In genomic region chr7:1475991-1476390, GRCh38 we compare ENCODE assay signal across 27 cellular contexts. TPM values are rescaled to one million over a fixed set of nuclear protein-coding genes. Genes with fewer than 3 reads are reported as not detected.
A peak's percentile ranks its signal among the peaks of the same experiment; 100 is the strongest.
DNase-seq lines count a peak whose midpoint lies in the region; ATAC-seq, FAIRE-seq and TF ChIP-seq lines count a peak whose summit lies in the region.
"Had no signal": no experiment of that assay in that cellular context is flagged by ENCODE, and none has a peak within 500 bp of the region (broad histone marks: within the 10 kb centered on the region; RNA-seq: fewer than 3 reads in every experiment).

No MANE protein-coding gene starts in this region.

- H2BK5ac ChIP-seq in neuronal stem cell (ENCODE audit: low read length), result no peak overlapping the region

- H3K36me3 ChIP-seq in H7 (replicated peaks; ENCODE audit: control insufficient read depth, insufficient read depth, low read length), result peaks cover 19% of the 10 kb centered on the region
- H3K36me3 ChIP-seq in endothelial cell of umbilical vein (ENCODE audit: control insufficient read depth in 2 of 2, extremely low read depth in 1 of 2, insufficient read depth in 2 of 2, low read length in 2 of 2), result peaks cover 3 to 48% of the 10 kb centered on the region in 2 experiments
- H3K36me3 ChIP-seq in neuronal stem cell (replicated peaks in 1 of 2; ENCODE audit: control insufficient read depth in 2 of 2, insufficient read depth in 2 of 2, low read length in 2 of 2), result peaks cover 44 to 84% of the 10 kb centered on the region in 2 donors
- H3K36me3 ChIP-seq in brain microvascular endothelial cell (replicated peaks), result peaks cover 64% of the 10 kb centered on the region
- peaks cover 0 to 93% (median 4%) of the 10 kb centered on the region in 3 experiments for H3K36me3 ChIP-seq in naive thymus-derived CD4-positive, alpha-beta T cell (ENCODE audit: control insufficient read depth in 2 of 3, insufficient read depth in 3 of 3, low read length in 3 of 3)

- CTCF ChIA-PET in endothelial cell of umbilical vein (lab: Charles Lee), result interaction anchor here (1.0 to 3.9 kb wide), 4 partner anchors 16 to 283 kb away, joined by 3 to 65 read pairs (median 21); partner anchors contain the start of gene MICALL2
- CTCF ChIA-PET in naive thymus-derived CD4-positive, alpha-beta T cell (lab: Charles Lee), result no interaction called here

- no peaks in the 10 kb centered on the region for H3K9me3 ChIP-seq in endothelial cell of umbilical vein (replicated peaks; ENCODE audit: control insufficient read depth, insufficient read depth, low read length)
- H3K9me3 ChIP-seq in neuronal stem cell (replicated peaks in 1 of 2; ENCODE audit: control insufficient read depth in 2 of 2, insufficient read depth in 1 of 2, low read depth in 1 of 2, low read length in 2 of 2), result no peaks in the 10 kb centered on the region
- no peaks in the 10 kb centered on the region for H3K9me3 ChIP-seq in naive thymus-derived CD4-positive, alpha-beta T cell (ENCODE audit: control insufficient read depth in 2 of 3, low read length in 3 of 3)
- H3K9me3 ChIP-seq: BE2C, BLaER1 had no signal

- TSS peak; percentile 37 for BruUV-seq in endothelial cell of umbilical vein (replicated peaks; lab: Mats Ljungman, UMichigan)

- H4K20me1 ChIP-seq in endothelial cell of umbilical vein (replicated peaks; ENCODE audit: control insufficient read depth, extremely low read depth, insufficient read depth, low read length), result no peaks in the 10 kb centered on the region

- H3K4me1 Mint-ChIP-seq in naive thymus-derived CD4-positive, alpha-beta T cell, result peaks cover 3 to 12% (median 9%) of the 10 kb centered on the region in 7 donors
- H3K4me1 Mint-ChIP-seq: CD14-positive monocyte had no signal

- H3K14ac ChIP-seq in neuronal stem cell (ENCODE audit: low read length), result no peak overlapping the region

- no peak overlapping the region for H4K91ac ChIP-seq in neuronal stem cell (ENCODE audit: low read depth, low read length, poor library complexity)

- no CpG with 5 or more reads among the region's 22 CpGs for WGBS in neuronal stem cell (ENCODE audit: extremely low coverage in 2 of 2, insufficient read length in 2 of 2, insufficient replicate concordance in 1 of 2), 2 donors

- H2AK5ac ChIP-seq in neuronal stem cell (ENCODE audit: low read depth, low read length), result no peak overlapping the region

- no peaks in the 10 kb centered on the region for H3K9me1 ChIP-seq in endothelial cell of umbilical vein (replicated peaks; ENCODE audit: control insufficient read depth, extremely low read depth, insufficient read depth, low read length)

- H3K9me3 Mint-ChIP-seq in naive thymus-derived CD4-positive, alpha-beta T cell, result no peaks in the 10 kb centered on the region
- H3K9me3 Mint-ChIP-seq: CD14-positive monocyte; CD4-positive, alpha-beta memory T cell; CD4-positive, CD25-positive, alpha-beta regulatory T cell; CD8-positive, alpha-beta memory T cell had no signal

- no peak for TF ChIP-seq POLR2A in endothelial cell of umbilical vein (IDR thresholded peaks at IDR 0.05; ENCODE audit: low read depth, low read length)

- H3K4me1 ChIP-seq in endothelial cell of umbilical vein (ENCODE audit: control insufficient read depth, extremely low read depth, insufficient read depth, low read length) (no peaks in the 10 kb centered on the region), neuronal stem cell (ENCODE audit: control insufficient read depth in 2 of 2, insufficient read depth in 1 of 2, low read depth in 1 of 2, low read length in 2 of 2) (peaks cover 0 to 2% of the 10 kb centered on the region in 2 donors)
- peaks cover 3 to 14% of the 10 kb centered on the region in 2 donors for H3K4me1 ChIP-seq in naive thymus-derived CD4-positive, alpha-beta T cell (ENCODE audit: control insufficient read depth in 2 of 2, insufficient read depth in 2 of 2, low read length in 2 of 2)
- H3K4me1 ChIP-seq: BE2C, BLaER1 had no signal

- no peak overlapping the region for H3K4me2 ChIP-seq in endothelial cell of umbilical vein (ENCODE audit: insufficient read depth, low read length)
- H3K4me2 ChIP-seq in neuronal stem cell (ENCODE audit: insufficient read depth, low read length, poor library complexity, severe bottlenecking), result no peak overlapping the region
- H3K4me2 ChIP-seq: BLaER1 had no signal

- H3K4ac ChIP-seq in neuronal stem cell (ENCODE audit: low read length), result no peak overlapping the region

- H3K9ac ChIP-seq in endothelial cell of umbilical vein (replicated peaks; ENCODE audit: extremely low read depth, insufficient read depth, low read length), result no peak overlapping the region
- no peak overlapping the region for H3K9ac ChIP-seq in neuronal stem cell (ENCODE audit: low read depth, low read length, poor library complexity)
- H3K9ac ChIP-seq: BLaER1 had no signal

- intact Hi-C loops in endothelial cell of umbilical vein (cut with micrococcal nuclease), result loop anchor here (2.0 kb wide), 2 partner anchors 43 to 249 kb away; no protein-coding TSS in a partner anchor
- intact Hi-C loops in naive thymus-derived CD4-positive, alpha-beta T cell (cut with micrococcal nuclease), result no loop called here

- H3K79me2 ChIP-seq in endothelial cell of umbilical vein (ENCODE audit: control insufficient read depth, insufficient read depth, low read length), result no peaks in the 10 kb centered on the region

- H3K27ac Mint-ChIP-seq in naive thymus-derived CD4-positive, alpha-beta T cell, result no peak overlapping the region
- H3K27ac Mint-ChIP-seq: CD8-positive, alpha-beta memory T cell had no signal

- H3K4me3 ChIP-seq in H7 (ENCODE audit: insufficient read depth, low read depth, low read length) (no peak overlapping the region), endothelial cell of umbilical vein (replicated peaks in 1 of 3; ENCODE audit: insufficient read depth in 1 of 3, low read depth in 1 of 3, low read length in 3 of 3) (no peak overlapping the region), neuronal stem cell (ENCODE audit: low read length in 2 of 2) (no peak overlapping the region), brain microvascular endothelial cell (ENCODE audit: low read depth, low read length) (no peak overlapping the region)
- no peak overlapping the region for H3K4me3 ChIP-seq in naive thymus-derived CD4-positive, alpha-beta T cell (ENCODE audit: low read length)
- H3K4me3 ChIP-seq: BLaER1, GM12878 had no signal

- H3K18ac ChIP-seq in neuronal stem cell (ENCODE audit: low read length), result no peak overlapping the region

- H3K27me3 Mint-ChIP-seq in naive thymus-derived CD4-positive, alpha-beta T cell, result no peaks in the 10 kb centered on the region
- H3K27me3 Mint-ChIP-seq: CD4-positive, alpha-beta memory T cell; CD4-positive, CD25-positive, alpha-beta regulatory T cell; CD8-positive, alpha-beta memory T cell had no signal

- no peak overlapping the region for H2AFZ ChIP-seq in endothelial cell of umbilical vein (ENCODE audit: low read depth, low read length)
- H2AFZ ChIP-seq in neuronal stem cell (ENCODE audit: low read length), result no peak overlapping the region

- peak; percentile 64 for DNase-seq in H7
- no peak for DNase-seq in endothelial cell of umbilical vein (ENCODE audit: low read depth, low spot score)
- DNase-seq in neuronal stem cell (ENCODE audit: low spot score), result no peak
- DNase-seq in brain microvascular endothelial cell, result no peak
- DNase-seq in naive thymus-derived CD4-positive, alpha-beta T cell, result no peak
- DNase-seq: 8988T; ACHN; BE2C; C1 segment of cervical spinal cord; CD4-positive, alpha-beta memory T cell; CD4-positive, CD25-positive, alpha-beta regulatory T cell; CD8-positive, alpha-beta memory T cell; COR-L47; DMS 273 treated with DMSO at 0.1 percent for 48 hours; DMS153; DMS53; DMS79; DND-41; EL; GDM1 had no signal

- H2BK12ac ChIP-seq in neuronal stem cell (ENCODE audit: low read length), result no peak overlapping the region

- H2BK15ac ChIP-seq in neuronal stem cell (ENCODE audit: low read length), result no peak overlapping the region

- in situ Hi-C loops in brain microvascular endothelial cell (cut with HindIII; ENCODE audit: low pct_ligation_motif_present, low sequenced_read_pairs), result no loop called here

- FAIRE-seq in endothelial cell of umbilical vein (lab: Jason Lieb, UNC), result no peak
- FAIRE-seq: A204.1, GM12878, GM12892, GM18507 had no signal

- dilution Hi-C loops in endothelial cell of umbilical vein (cut with MboI; ENCODE audit: extremely low pct_ligation_motif_present, low sequenced_read_pairs), result no loop called here

- no peak overlapping the region for H4K8ac ChIP-seq in neuronal stem cell (ENCODE audit: low read depth, low read length)

- POLR2A ChIA-PET in endothelial cell of umbilical vein (lab: Charles Lee), result no interaction called here
- POLR2A ChIA-PET in naive thymus-derived CD4-positive, alpha-beta T cell (lab: Charles Lee), result no interaction called here

- no peak overlapping the region for H2BK120ac ChIP-seq in neuronal stem cell (ENCODE audit: low read depth, low read length)

- H3K27me3 ChIP-seq in H7 (ENCODE audit: control insufficient read depth, insufficient read depth, low read length), result no peaks in the 10 kb centered on the region
- no peaks in the 10 kb centered on the region for H3K27me3 ChIP-seq in endothelial cell of umbilical vein (ENCODE audit: control insufficient read depth in 2 of 2, insufficient read depth in 2 of 2, low read length in 2 of 2)
- H3K27me3 ChIP-seq in neuronal stem cell (ENCODE audit: control insufficient read depth in 3 of 3, insufficient read depth in 3 of 3, low read depth in 1 of 3, low read length in 3 of 3), result no peaks in the 10 kb centered on the region
- no peaks in the 10 kb centered on the region for H3K27me3 ChIP-seq in brain microvascular endothelial cell (replicated peaks)
- no peaks in the 10 kb centered on the region for H3K27me3 ChIP-seq in naive thymus-derived CD4-positive, alpha-beta T cell (ENCODE audit: control insufficient read depth in 2 of 2, insufficient read depth in 2 of 2, low read length in 2 of 2)
- H3K27me3 ChIP-seq: BE2C, BLaER1 had no signal

- H3K27ac ChIP-seq in endothelial cell of umbilical vein (ENCODE audit: insufficient read depth, low read depth, low read length), result no peak overlapping the region
- no peak overlapping the region for H3K27ac ChIP-seq in neuronal stem cell (replicated peaks; ENCODE audit: low read length)
- H3K27ac ChIP-seq in brain microvascular endothelial cell, result no peak overlapping the region
- no peak overlapping the region for H3K27ac ChIP-seq in naive thymus-derived CD4-positive, alpha-beta T cell (ENCODE audit: low read depth, low read length)
- H3K27ac ChIP-seq: BLaER1 had no signal

- peaks cover 2% of the 10 kb centered on the region for H3K79me1 ChIP-seq in neuronal stem cell (ENCODE audit: low read depth, low read length)

- ATAC-seq in HG03457 (IDR thresholded peaks at IDR 0.05; ENCODE audit: unreplicated experiment), result no peak
- no peak for ATAC-seq in naive thymus-derived CD4-positive, alpha-beta T cell
- ATAC-seq: GM12878 had no signal

- TF ChIP-seq CTCF in endothelial cell of umbilical vein (IDR thresholded peaks at IDR 0.05; ENCODE audit: extremely low read depth in 1 of 2, insufficient read depth in 1 of 2, low read depth in 1 of 2, low read length in 2 of 2) (no peak), brain microvascular endothelial cell (IDR thresholded peaks at IDR 0.05; ENCODE audit: low read depth, low read length, missing control alignments) (no peak)

- H3K23ac ChIP-seq in neuronal stem cell (ENCODE audit: low read depth, low read length, poor library complexity), result peak overlapping the region; percentile 43

- H3K36me3 Mint-ChIP-seq in naive thymus-derived CD4-positive, alpha-beta T cell, result peaks cover 0 to 4% (median 0%) of the 10 kb centered on the region in 5 donors
- H3K36me3 Mint-ChIP-seq: CD4-positive, CD25-positive, alpha-beta regulatory T cell had no signal

- H3K4me3 Mint-ChIP-seq in naive thymus-derived CD4-positive, alpha-beta T cell, result no peak overlapping the region
- H3K4me3 Mint-ChIP-seq: CD14-positive monocyte; CD4-positive, alpha-beta memory T cell; CD4-positive, CD25-positive, alpha-beta regulatory T cell had no signal

RNA-seq across cellular contexts. Expression of gene MICALL2, which starts 16.7 kb away (rescaled TPM):
- total RNA-seq in H7 (2014; rRNA removed; shearing (Covaris generic)), result 5.2 and 7.6 TPM in 2 replicates
- total RNA-seq in endothelial cell of umbilical vein, result 46.3 and 58.7 TPM in 2 replicates
- polyA plus RNA-seq in endothelial cell of umbilical vein, result 29.8 and 37.3 TPM in 2 replicates
- 7.5 and 14.2 TPM in 2 replicates for polyA plus RNA-seq in endothelial cell of umbilical vein (2011; cell fraction: cytosol; rRNA removed)
- polyA plus RNA-seq in endothelial cell of umbilical vein (2011; cell fraction: nucleus; rRNA removed), result 205 and 206 TPM in 2 replicates
- polyA plus RNA-seq in endothelial cell of umbilical vein (2012), result 15.0 and 21.0 TPM in 2 replicates
- 34.6 and 58.7 TPM in 2 replicates for polyA minus RNA-seq in endothelial cell of umbilical vein
- polyA minus RNA-seq in endothelial cell of umbilical vein (2011; cell fraction: cytosol; rRNA and poly(A)+ RNA removed), result 7.1 TPM
- 39.3 and 58.9 TPM in 2 replicates for polyA minus RNA-seq in endothelial cell of umbilical vein (2011; cell fraction: nucleus; rRNA and poly(A)+ RNA removed)
- 9.4 TPM for polyA plus RNA-seq in neuronal stem cell (2013, experiment 1 of 2)
- 10.1 TPM for polyA plus RNA-seq in neuronal stem cell (2013, experiment 2 of 2)
- 1 to 10 TPM in 4 of 5 experiments, under 1 TPM in 1; 0.89 to 5.0 (median 3.3) TPM for total RNA-seq in naive thymus-derived CD4-positive, alpha-beta T cell
- polyA plus RNA-seq in naive thymus-derived CD4-positive, alpha-beta T cell, result under 1 TPM; 0.37 to 0.55 TPM

RNA-seq across cellular contexts. Expression of gene INTS1, which starts 28.2 kb away (rescaled TPM):
- total RNA-seq in H7 (2014; rRNA removed; shearing (Covaris generic)), result 71.8 and 78.7 TPM in 2 replicates
- 114 and 116 TPM in 2 replicates for total RNA-seq in endothelial cell of umbilical vein
- 57.8 and 86.5 TPM in 2 replicates for polyA plus RNA-seq in endothelial cell of umbilical vein
- 25.1 and 38.8 TPM in 2 replicates for polyA plus RNA-seq in endothelial cell of umbilical vein (2011; cell fraction: cytosol; rRNA removed)
- polyA plus RNA-seq in endothelial cell of umbilical vein (2011; cell fraction: nucleus; rRNA removed), result 99.5 and 107 TPM in 2 replicates
- 48.4 and 56.9 TPM in 2 replicates for polyA plus RNA-seq in endothelial cell of umbilical vein (2012)
- 39.2 and 47.6 TPM in 2 replicates for polyA minus RNA-seq in endothelial cell of umbilical vein
- polyA minus RNA-seq in endothelial cell of umbilical vein (2011; cell fraction: cytosol; rRNA and poly(A)+ RNA removed), result 50.1 TPM
- 38.4 and 74.9 TPM in 2 replicates for polyA minus RNA-seq in endothelial cell of umbilical vein (2011; cell fraction: nucleus; rRNA and poly(A)+ RNA removed)
- 25.3 TPM for polyA plus RNA-seq in neuronal stem cell (2013, experiment 1 of 2)
- polyA plus RNA-seq in neuronal stem cell (2013, experiment 2 of 2), result 24.4 TPM
- total RNA-seq in naive thymus-derived CD4-positive, alpha-beta T cell, result 100 to 1,000 TPM in 4 of 5 experiments, 10 to 100 TPM in 1; 82.0 to 157 (median 111) TPM
- 10 to 100 TPM; 15.1 to 41.6 TPM for polyA plus RNA-seq in naive thymus-derived CD4-positive, alpha-beta T cell

RNA-seq across cellular contexts. Expression of gene MAFK, which starts 54.5 kb away (rescaled TPM):
- 14.8 and 23.1 TPM in 2 replicates for total RNA-seq in H7 (2014; rRNA removed; shearing (Covaris generic))
- 39.4 and 66.9 TPM in 2 replicates for total RNA-seq in endothelial cell of umbilical vein
- 22.2 and 23.3 TPM in 2 replicates for polyA plus RNA-seq in endothelial cell of umbilical vein
- 10.8 and 13.7 TPM in 2 replicates for polyA plus RNA-seq in endothelial cell of umbilical vein (2011; cell fraction: cytosol; rRNA removed)
- polyA plus RNA-seq in endothelial cell of umbilical vein (2011; cell fraction: nucleus; rRNA removed), result 167 and 174 TPM in 2 replicates
- 16.7 and 23.2 TPM in 2 replicates for polyA plus RNA-seq in endothelial cell of umbilical vein (2012)
- 13.0 and 16.2 TPM in 2 replicates for polyA minus RNA-seq in endothelial cell of umbilical vein
- polyA minus RNA-seq in endothelial cell of umbilical vein (2011; cell fraction: cytosol; rRNA and poly(A)+ RNA removed), result 27.5 TPM
- polyA minus RNA-seq in endothelial cell of umbilical vein (2011; cell fraction: nucleus; rRNA and poly(A)+ RNA removed), result 25.4 and 68.6 TPM in 2 replicates
- 4.4 TPM for polyA plus RNA-seq in neuronal stem cell (2013, experiment 1 of 2)
- 4.1 TPM for polyA plus RNA-seq in neuronal stem cell (2013, experiment 2 of 2)
- 10 to 100 TPM; 28.5 to 90.1 (median 54.2) TPM for total RNA-seq in naive thymus-derived CD4-positive, alpha-beta T cell
- polyA plus RNA-seq in naive thymus-derived CD4-positive, alpha-beta T cell, result under 1 TPM; 0.38 to 0.46 TPM
